ENCODE assay signal across 10 cellular contexts in the genomic region with DNA sequence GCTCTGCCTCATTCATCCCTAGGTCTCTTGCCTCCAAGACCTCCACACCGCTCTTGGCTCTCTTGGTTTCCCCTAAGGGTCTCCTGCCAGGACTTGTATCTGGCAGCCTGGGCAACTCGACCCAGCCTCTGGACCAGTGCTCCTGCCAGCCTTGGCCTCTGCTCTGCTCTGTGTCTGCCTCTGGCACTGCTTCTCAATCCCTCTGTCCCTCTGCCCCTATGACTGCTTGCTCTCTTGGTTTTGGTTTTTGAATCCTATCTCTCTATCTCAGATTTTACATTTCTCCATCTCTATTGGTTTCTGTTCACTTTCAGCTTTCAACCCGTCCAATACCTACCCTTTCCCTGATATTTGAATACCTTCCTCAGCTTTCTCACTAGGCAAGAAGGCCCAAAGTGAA. TPM values are rescaled to one million over a fixed set of nuclear protein-coding genes. Genes with fewer than 3 reads are reported as not detected.
DNase-seq lines count a peak whose midpoint lies in the region; ATAC-seq, FAIRE-seq and TF ChIP-seq lines count a peak whose summit lies in the region.
"Had no signal": no experiment of that assay in that cellular context is flagged by ENCODE, and none has a peak within 500 bp of the region (broad histone marks: within the 10 kb centered on the region; RNA-seq: fewer than 3 reads in every experiment).

No MANE protein-coding gene starts in this region.

- H4K5ac ChIP-seq in H1 (ENCODE audit: insufficient read length, low read depth, low read length): no peak overlapping the region

- POLR2A ChIA-PET in H1 (lab: Charles Lee; ENCODE audit: partially characterized antibody): interaction anchor here (0.7 to 0.9 kb wide), 2 partner anchors 127 to 133 kb away, joined by 3 read pairs; partner anchors contain the start of gene CBX5

- H3K14ac ChIP-seq in H1 (ENCODE audit: insufficient read length): no peak overlapping the region

- TF ChIP-seq CTCF in NB4 (IDR thresholded peaks at IDR 0.05; ENCODE audit: low read depth, low read length): no peak
- TF ChIP-seq CTCF in H1 (IDR thresholded peaks at IDR 0.05; ENCODE audit: control extremely low read depth in 1 of 3, insufficient read depth in 1 of 3, low read depth in 1 of 3, low read length in 3 of 3): no peak
- no peak for TF ChIP-seq CTCF in osteoblast (IDR thresholded peaks at IDR 0.05; ENCODE audit: extremely low read depth, low read depth, low read length)

- H2AFZ ChIP-seq in H1 (ENCODE audit: low read length) (no peak overlapping the region), osteoblast (ENCODE audit: low read length) (no peak overlapping the region)

- 0 out of 2 replicates have a peak overlapping the region, but pooled peaks have one; percentile 39 for H2BK12ac ChIP-seq in H1 (ENCODE audit: low read depth, low read length)

- H3K36me3 ChIP-seq in CD4-positive, CD25-positive, alpha-beta regulatory T cell (ENCODE audit: control insufficient read depth, insufficient read depth, low read length): peaks cover 17% of the 10 kb centered on the region
- H3K36me3 ChIP-seq in H1 (ENCODE audit: control insufficient read depth in 2 of 4, insufficient read depth in 4 of 4, low read length in 3 of 4) (peaks cover 0 to under 1% (median 0%) of the 10 kb centered on the region in 4 experiments; a peak in 2 of 8 replicates), osteoblast (ENCODE audit: insufficient read depth, low read length) (peaks cover 39% of the 10 kb centered on the region)

- no peak overlapping the region for H2AK5ac ChIP-seq in H1 (ENCODE audit: low read depth, low read length)

- peaks cover 2% of the 10 kb centered on the region in 2 experiments for H4K20me1 ChIP-seq in H1 (replicated peaks in 1 of 2; ENCODE audit: control insufficient read depth in 1 of 2, insufficient read depth in 2 of 2, low read length in 2 of 2)
- H4K20me1 ChIP-seq in osteoblast (ENCODE audit: insufficient read depth, low read length): peaks cover 64% of the 10 kb centered on the region

- no peak for FAIRE-seq in H1 (lab: Jason Lieb, UNC)

- H3K27me3 Mint-ChIP-seq in CD4-positive, CD25-positive, alpha-beta regulatory T cell: no peaks in the 10 kb centered on the region

- H3K4me3 Mint-ChIP-seq in CD4-positive, CD25-positive, alpha-beta regulatory T cell: peak overlapping the region; percentile 70 to 83 (median 76)

- H3K79me1 ChIP-seq in H1 (ENCODE audit: low read depth, low read length): peaks cover 2% of the 10 kb centered on the region; the same call in 1 of the 2 replicates

- H4K91ac ChIP-seq in H1 (replicated peaks; ENCODE audit: insufficient read length, low read length): no peak overlapping the region

- peak; percentile 15 to 28 for ATAC-seq in CD4-positive, CD25-positive, alpha-beta regulatory T cell (ENCODE audit: low read depth in 2 of 2)
- ATAC-seq in GM19351 (IDR thresholded peaks at IDR 0.05; ENCODE audit: unreplicated experiment): no peak
- ATAC-seq in GM18517 (IDR thresholded peaks at IDR 0.05; ENCODE audit: unreplicated experiment): no peak
- ATAC-seq in HG03342 (IDR thresholded peaks at IDR 0.05; ENCODE audit: unreplicated experiment): no peak
- ATAC-seq in GM21529 (IDR thresholded peaks at IDR 0.05; ENCODE audit: unreplicated experiment): no peak

- peaks cover 2% of the 10 kb centered on the region for H3K23me2 ChIP-seq in H1 (ENCODE audit: low read depth, low read length)

- CTCF ChIA-PET in H1 (lab: Charles Lee; ENCODE audit: partially characterized antibody): interaction anchor here (0.6 to 12.1 kb wide), 7 partner anchors 12 to 1253 kb away, joined by 3 to 271 read pairs (median 21); no protein-coding TSS in a partner anchor

- no peak overlapping the region for H3K56ac ChIP-seq in H1 (replicated peaks; ENCODE audit: insufficient read length, low read depth, low read length)

- no peak overlapping the region for H3K18ac ChIP-seq in H1 (ENCODE audit: extremely low read depth, low read length)

- no peak for TF ChIP-seq RAD21 in H1 (IDR thresholded peaks at IDR 0.05 in 1 of 2, conservative IDR thresholded peaks at IDR 0.05 in 1 of 2; ENCODE audit: low read depth in 2 of 2, low read length in 2 of 2)

- no peak overlapping the region for H3K23ac ChIP-seq in H1 (ENCODE audit: insufficient read length)

- no peak overlapping the region for H2BK20ac ChIP-seq in H1 (ENCODE audit: low read length)

- H3K4me1 Mint-ChIP-seq in CD4-positive, CD25-positive, alpha-beta regulatory T cell: peaks cover 11 to 85% (median 46%) of the 10 kb centered on the region in 4 donors

- H4K8ac ChIP-seq in H1 (ENCODE audit: extremely low read depth, insufficient read depth, low read length): no peak overlapping the region

- H3K9me3 Mint-ChIP-seq in CD4-positive, CD25-positive, alpha-beta regulatory T cell: no peaks in the 10 kb centered on the region

- no peak overlapping the region for H3K9ac ChIP-seq in H1 (replicated peaks in 1 of 4; ENCODE audit: extremely low read depth in 1 of 4, low read depth in 3 of 4, low read length in 3 of 4)

- H3K4me2 ChIP-seq in H1 (ENCODE audit: insufficient read depth in 1 of 2, low read depth in 2 of 2, low read length in 2 of 2) (no peak overlapping the region), osteoblast (ENCODE audit: insufficient read depth, low read length) (peak overlapping the region; percentile 39)

- TF ChIP-seq POLR2A in NB4 (IDR thresholded peaks at IDR 0.05; ENCODE audit: extremely low read depth, insufficient read length): no peak
- no peak for TF ChIP-seq POLR2A in H1 (IDR thresholded peaks at IDR 0.05; ENCODE audit: control extremely low read depth in 1 of 2, low read depth in 2 of 2, low read length in 2 of 2)

- H2BK5ac ChIP-seq in H1 (ENCODE audit: low read depth, low read length): no peak overlapping the region

- H3K4me3 ChIP-seq in CD4-positive, CD25-positive, alpha-beta regulatory T cell (ENCODE audit: low read depth, low read length): peak overlapping the region; percentile 82
- H3K4me3 ChIP-seq in NB4 (ENCODE audit: low read depth, low read length) (peak overlapping the region; percentile 62), H1 (ENCODE audit: extremely low read depth in 1 of 4, insufficient read depth in 2 of 4, low read depth in 3 of 4, low read length in 4 of 4) (no peak overlapping the region), osteoblast (ENCODE audit: insufficient read depth, low read length) (peak overlapping the region; percentile 23)

- DNase-seq in CD4-positive, CD25-positive, alpha-beta regulatory T cell: peak in 2 of 3 donors; percentile 39 to 62
- DNase-seq in NB4 (ENCODE audit: low read depth): no peak
- DNase-seq in H1 (ENCODE audit: low read depth in 1 of 2, low spot score in 2 of 2): peak in 1 of 2 experiments; percentile 39
- no peak for DNase-seq in osteoblast (ENCODE audit: insufficient read length, low spot score, missing footprints)
- DNase-seq: NCI-H2029 had no signal

- no peak overlapping the region for H3K4ac ChIP-seq in H1 (replicated peaks; ENCODE audit: insufficient read length, low read depth, low read length)

- no peak overlapping the region for H2BK15ac ChIP-seq in H1 (ENCODE audit: low read length)

- WGBS in H1 (ENCODE audit: extremely low coverage in 1 of 2, insufficient coverage in 1 of 2, insufficient read length in 1 of 2, insufficient replicate concordance in 2 of 2, low coverage in 1 of 2, low lambda C conversion rate in 2 of 2, missing lambda C conversion rate in 1 of 2), 2 experiments: 93% methylated on average over 3 of the region's 3 CpGs; no CpG with 5 or more reads in 1 of the 2 experiments

- H3K9me3 ChIP-seq in CD4-positive, CD25-positive, alpha-beta regulatory T cell (ENCODE audit: control insufficient read depth in 2 of 2, low read length in 2 of 2): no peaks in the 10 kb centered on the region
- H3K9me3 ChIP-seq in H1 (ENCODE audit: insufficient read depth in 2 of 2, low read depth in 1 of 2, low read length in 1 of 2) (no peaks in the 10 kb centered on the region), osteoblast (ENCODE audit: low read depth, low read length) (no peaks in the 10 kb centered on the region)

- peak overlapping the region; percentile 87 for H3K27ac ChIP-seq in CD4-positive, CD25-positive, alpha-beta regulatory T cell (ENCODE audit: insufficient read depth, low read length, poor library complexity, severe bottlenecking)
- no peak overlapping the region for H3K27ac ChIP-seq in H1 (ENCODE audit: low read depth, low read length)
- peak overlapping the region; percentile 75 for H3K27ac ChIP-seq in osteoblast (ENCODE audit: low read depth, low read length)
- H3K27ac ChIP-seq: VCaP had no signal

- peaks cover 69% of the 10 kb centered on the region for H3K4me1 ChIP-seq in CD4-positive, CD25-positive, alpha-beta regulatory T cell (ENCODE audit: control insufficient read depth, insufficient read depth, low read length, poor library complexity, severe bottlenecking)
- H3K4me1 ChIP-seq in H1 (replicated peaks in 1 of 4; ENCODE audit: control insufficient read depth in 3 of 4, insufficient read depth in 4 of 4, low read length in 3 of 4) (peaks cover 0 to 10% (median 2%) of the 10 kb centered on the region in 4 experiments; a peak in 5 of 7 replicates), osteoblast (ENCODE audit: insufficient read depth, low read length) (peaks cover 61% of the 10 kb centered on the region)

- H3K27ac Mint-ChIP-seq in CD4-positive, CD25-positive, alpha-beta regulatory T cell: peak overlapping the region; percentile 96 to 100 (median 96)

- H3K36me3 Mint-ChIP-seq in CD4-positive, CD25-positive, alpha-beta regulatory T cell: peaks cover 17% of the 10 kb centered on the region

- H3K27me3 ChIP-seq in CD4-positive, CD25-positive, alpha-beta regulatory T cell (ENCODE audit: control insufficient read depth, insufficient read depth, low read length): no peaks in the 10 kb centered on the region
- peaks cover 0 to 5% (median 4%) of the 10 kb centered on the region in 4 experiments; a peak in 3 of 7 replicates for H3K27me3 ChIP-seq in H1 (replicated peaks in 1 of 4; ENCODE audit: control insufficient read depth in 3 of 4, extremely low read depth in 1 of 4, insufficient read depth in 3 of 4, low read length in 3 of 4)
- no peaks in the 10 kb centered on the region for H3K27me3 ChIP-seq in osteoblast (ENCODE audit: insufficient read depth, low read length)

- H2BK120ac ChIP-seq in H1 (replicated peaks; ENCODE audit: low read depth, low read length): no peak overlapping the region

- H3K79me2 ChIP-seq in H1 (ENCODE audit: control insufficient read depth in 1 of 2, insufficient read depth in 2 of 2, low read length in 2 of 2): no peaks in the 10 kb centered on the region
- H3K79me2 ChIP-seq in osteoblast (ENCODE audit: insufficient read depth, low read length): peaks cover 91% of the 10 kb centered on the region

- no peak for TF ChIP-seq EP300 in H1 (IDR thresholded peaks at IDR 0.05; ENCODE audit: borderline replicate concordance in 1 of 2, low read depth in 2 of 2, low read length in 2 of 2)

RNA-seq across cellular contexts. Expression of gene ITGA5, which starts 6.3 kb away (rescaled TPM):
- 57.4 TPM for total RNA-seq in CD4-positive, CD25-positive, alpha-beta regulatory T cell
- 10 to 100 TPM; 18.6 to 31.8 (median 23.7) TPM for polyA plus RNA-seq in CD4-positive, CD25-positive, alpha-beta regulatory T cell
- total RNA-seq in H1 (2021; fragmentation: NEBNext Ultra II Directional; extraction: Animal tissue kit (Norgen Biotek cat#: 25700)): 19.0 and 19.4 TPM in 2 replicates
- 11.6 and 17.7 TPM in 2 replicates for polyA plus RNA-seq in H1 (2011; rRNA removed)
- 10.9 TPM for polyA plus RNA-seq in H1 (2011; cell fraction: cytosol; rRNA removed)
- 47.4 TPM for polyA plus RNA-seq in H1 (2011; cell fraction: nucleus; rRNA removed)
- 10.4 to 19.6 TPM (median 18.1 TPM) in 4 replicates for polyA plus RNA-seq in H1 (2012, experiment 1 of 2)
- polyA plus RNA-seq in H1 (2012, experiment 2 of 2): 20.3 TPM
- polyA plus RNA-seq in H1 (2013, experiment 1 of 2): 34.1 TPM
- 32.9 TPM for polyA plus RNA-seq in H1 (2013, experiment 2 of 2)
- polyA minus RNA-seq in H1 (2011; rRNA and poly(A)+ RNA removed): 24.0 and 36.9 TPM in 2 replicates
- polyA minus RNA-seq in H1 (2011; cell fraction: cytosol; rRNA and poly(A)+ RNA removed): 17.8 TPM
- 22.4 TPM for polyA minus RNA-seq in H1 (2011; cell fraction: nucleus; rRNA and poly(A)+ RNA removed)
- 336 and 401 TPM in 2 replicates for total RNA-seq in osteoblast

RNA-seq across cellular contexts. Expression of gene ZNF385A, which starts 28.3 kb away (rescaled TPM):
- total RNA-seq in CD4-positive, CD25-positive, alpha-beta regulatory T cell: 0.86 TPM
- under 1 TPM in 2 of 4 donors, not detected in 2; 0.14 to 0.17 TPM for polyA plus RNA-seq in CD4-positive, CD25-positive, alpha-beta regulatory T cell
- 12.1 and 14.3 TPM in 2 replicates for total RNA-seq in H1 (2021; fragmentation: NEBNext Ultra II Directional; extraction: Animal tissue kit (Norgen Biotek cat#: 25700))
- polyA plus RNA-seq in H1 (2011; rRNA removed): 5.2 and 7.7 TPM in 2 replicates
- 3.5 TPM for polyA plus RNA-seq in H1 (2011; cell fraction: cytosol; rRNA removed)
- 10.4 TPM for polyA plus RNA-seq in H1 (2011; cell fraction: nucleus; rRNA removed)
- polyA plus RNA-seq in H1 (2012, experiment 1 of 2): 9.1 to 19.2 TPM (median 17.6 TPM) in 4 replicates
- 12.4 TPM for polyA plus RNA-seq in H1 (2012, experiment 2 of 2)
- polyA plus RNA-seq in H1 (2013, experiment 1 of 2): 10.8 TPM
- polyA plus RNA-seq in H1 (2013, experiment 2 of 2): 11.0 TPM
- 2.5 and 5.9 TPM in 2 replicates for polyA minus RNA-seq in H1 (2011; rRNA and poly(A)+ RNA removed)
- polyA minus RNA-seq in H1 (2011; cell fraction: cytosol; rRNA and poly(A)+ RNA removed): 7.3 TPM
- polyA minus RNA-seq in H1 (2011; cell fraction: nucleus; rRNA and poly(A)+ RNA removed): 6.9 TPM
- total RNA-seq in osteoblast: 0.72 and 0.88 TPM in 2 replicates

RNA-seq across cellular contexts. Expression of gene GPR84, which starts 48.5 kb away (rescaled TPM):
- not detected for total RNA-seq in CD4-positive, CD25-positive, alpha-beta regulatory T cell
- not detected for polyA plus RNA-seq in CD4-positive, CD25-positive, alpha-beta regulatory T cell
- not detected in 2 replicates for total RNA-seq in H1 (2021; fragmentation: NEBNext Ultra II Directional; extraction: Animal tissue kit (Norgen Biotek cat#: 25700))
- 0.09 and 0.14 TPM in 2 replicates for polyA plus RNA-seq in H1 (2011; rRNA removed)
- not detected for polyA plus RNA-seq in H1 (2011; cell fraction: cytosol; rRNA removed)
- not detected for polyA plus RNA-seq in H1 (2011; cell fraction: nucleus; rRNA removed)
- 0.12 TPM in 1 of 4 replicates, not detected in the others for polyA plus RNA-seq in H1 (2012, experiment 1 of 2)
- not detected for polyA plus RNA-seq in H1 (2012, experiment 2 of 2)
- not detected for polyA plus RNA-seq in H1 (2013, experiment 1 of 2)
- not detected for polyA plus RNA-seq in H1 (2013, experiment 2 of 2)
- polyA minus RNA-seq in H1 (2011; rRNA and poly(A)+ RNA removed): 0.38 TPM in 1 of 2 replicates, not detected in the other
- polyA minus RNA-seq in H1 (2011; cell fraction: cytosol; rRNA and poly(A)+ RNA removed): not detected
- polyA minus RNA-seq in H1 (2011; cell fraction: nucleus; rRNA and poly(A)+ RNA removed): not detected
- 0.36 TPM in 1 of 2 replicates, not detected in the other for total RNA-seq in osteoblast

Comparison
In these comparisons a context has a peak if more than half of its experiments do, and no peak if none do; other contexts are left out.
1. ATAC-seq: peak in CD4-positive, CD25-positive, alpha-beta regulatory T cell (2 of 2); none in GM19351 (single experiment), GM18517 (single experiment), HG03342 (single experiment) and GM21529 (single experiment).
2. DNase-seq: peak in CD4-positive, CD25-positive, alpha-beta regulatory T cell (2 of 3); none in NB4 (single experiment) and osteoblast (single experiment).
3. H3K4me3 ChIP-seq: peak in CD4-positive, CD25-positive, alpha-beta regulatory T cell (single experiment), NB4 (single experiment) and osteoblast (single experiment); none in H1 (0 of 4).